Comparison of ENCODE assay signal across 8 cellular contexts in genomic region chr19:4636151-4636717, GRCh38. TPM values are rescaled to one million over a fixed set of nuclear protein-coding genes. Genes with fewer than 3 reads are reported as not detected.
A peak's percentile ranks its signal among the peaks of the same experiment; 100 is the strongest.
DNase-seq lines count a peak whose midpoint lies in the region; ATAC-seq and TF ChIP-seq lines count a peak whose summit lies in the region.

No MANE protein-coding gene starts in this region.

- H3K4me3 Mint-ChIP-seq in activated T-helper 1 cell treated with anti-CD3 and anti-CD28 coated beads, Interleukin-12 subunit alpha, Interleukin-12 subunit beta, Interleukin-2, Interleukin-4 antibody, amounts not matched to agents 30 ng/mL and 10 ng/mL and 1 ng/mL, durations not matched to agents 14 hours and 24 hours and 36 hours, result peak overlapping the region; percentile 39
- peak overlapping the region; percentile 69 for H3K4me3 Mint-ChIP-seq in nephron progenitor cell
- H3K4me3 Mint-ChIP-seq in stimulated activated naive CD8-positive, alpha-beta T cell treated with anti-CD3 and anti-CD28 coated beads, Interleukin-15, amount 100 ng/mL, for 72 hours, result peak overlapping the region; percentile 69 to 74

- no peak overlapping the region for H2AFZ ChIP-seq in PC-9

- peaks cover 7% of the 10 kb centered on the region for H3K27me3 ChIP-seq in H7 (ENCODE audit: control insufficient read depth, insufficient read depth, low read length)
- H3K27me3 ChIP-seq in PC-9 (ENCODE audit: insufficient read depth, low read depth), result no peaks in the 10 kb centered on the region

- no peaks in the 10 kb centered on the region for H3F3A ChIP-seq in PC-9 (ENCODE audit: insufficient read depth, low read depth)

- H3K9me2 ChIP-seq in PC-9 (ENCODE audit: insufficient read depth), result no peaks in the 10 kb centered on the region

- DNase-seq in AG09309 (ENCODE audit: low read depth), result no peak
- peak; percentile 97 for DNase-seq in H7
- DNase-seq in PC-9, result peak in 1 of 2 experiments; percentile 54
- peak; percentile 75 for DNase-seq in activated T-helper 1 cell treated with anti-CD3 and anti-CD28 coated beads, Interleukin-12 subunit alpha, Interleukin-12 subunit beta, Interleukin-2, Interleukin-4 antibody, amounts not matched to agents 30 ng/mL and 10 ng/mL and 1 ng/mL, durations not matched to agents 14 hours and 24 hours and 36 hours (ENCODE audit: low spot score)
- DNase-seq in fibroblast of pulmonary artery (ENCODE audit: low read depth), result peak; percentile 51
- DNase-seq in nephron progenitor cell, result peak; percentile 93
- peak; percentile 80 to 83 for DNase-seq in stimulated activated naive CD8-positive, alpha-beta T cell treated with anti-CD3 and anti-CD28 coated beads, Interleukin-15, amount 100 ng/mL, for 72 hours

- no peak overlapping the region for H3K27ac ChIP-seq in PC-9

- H3K9me3 Mint-ChIP-seq in activated T-helper 1 cell treated with anti-CD3 and anti-CD28 coated beads, Interleukin-12 subunit alpha, Interleukin-12 subunit beta, Interleukin-2, Interleukin-4 antibody, amounts not matched to agents 30 ng/mL and 10 ng/mL and 1 ng/mL, durations not matched to agents 14 hours and 24 hours and 36 hours, result no peaks in the 10 kb centered on the region
- H3K9me3 Mint-ChIP-seq in nephron progenitor cell, result no peaks in the 10 kb centered on the region
- no peaks in the 10 kb centered on the region for H3K9me3 Mint-ChIP-seq in stimulated activated naive CD8-positive, alpha-beta T cell treated with anti-CD3 and anti-CD28 coated beads, Interleukin-15, amount 100 ng/mL, for 72 hours

- peaks cover 2% of the 10 kb centered on the region for H3K27me3 Mint-ChIP-seq in activated T-helper 1 cell treated with anti-CD3 and anti-CD28 coated beads, Interleukin-12 subunit alpha, Interleukin-12 subunit beta, Interleukin-2, Interleukin-4 antibody, amounts not matched to agents 30 ng/mL and 10 ng/mL and 1 ng/mL, durations not matched to agents 14 hours and 24 hours and 36 hours (ENCODE audit: insufficient read depth)
- H3K27me3 Mint-ChIP-seq in nephron progenitor cell (ENCODE audit: low read depth, poor library complexity), result peaks cover 14% of the 10 kb centered on the region
- no peaks in the 10 kb centered on the region for H3K27me3 Mint-ChIP-seq in stimulated activated naive CD8-positive, alpha-beta T cell treated with anti-CD3 and anti-CD28 coated beads, Interleukin-15, amount 100 ng/mL, for 72 hours

- TF ChIP-seq CTCF in AG09309 (IDR thresholded peaks at IDR 0.05; ENCODE audit: control insufficient read depth, insufficient read depth, low read depth, low read length, missing control alignments) (peak; percentile 75), PC-9 (conservative IDR thresholded peaks at IDR 0.05) (peak; percentile 61), fibroblast of pulmonary artery (IDR thresholded peaks at IDR 0.05; ENCODE audit: low read length, missing control alignments) (peak; percentile 40), nephron progenitor cell (IDR thresholded peaks at IDR 0.05) (peak; percentile 91)

- POLR2A ChIA-PET in PC-9 (lab: Charles Lee; ENCODE audit: unreplicated experiment), result no interaction called here

- H3K79me2 ChIP-seq in PC-9 (ENCODE audit: low read depth), result no peaks in the 10 kb centered on the region

- peaks cover 2% of the 10 kb centered on the region for H3K36me3 Mint-ChIP-seq in activated T-helper 1 cell treated with anti-CD3 and anti-CD28 coated beads, Interleukin-12 subunit alpha, Interleukin-12 subunit beta, Interleukin-2, Interleukin-4 antibody, amounts not matched to agents 30 ng/mL and 10 ng/mL and 1 ng/mL, durations not matched to agents 14 hours and 24 hours and 36 hours (ENCODE audit: low read depth)
- no peaks in the 10 kb centered on the region for H3K36me3 Mint-ChIP-seq in nephron progenitor cell (ENCODE audit: low read depth)

- H4K20me1 ChIP-seq in PC-9 (ENCODE audit: insufficient read depth), result no peaks in the 10 kb centered on the region

- no TSS peak for BruUV-seq in PC-9 (replicated peaks; lab: Mats Ljungman, UMichigan)

- intact Hi-C loops in PC-9 (cut with micrococcal nuclease; ENCODE audit: unreplicated experiment), result loop anchor here (5.0 kb wide), 3 partner anchors 114 to 179 kb away; partner anchors contain the start of gene UBXN6
- intact Hi-C loops in activated T-helper 1 cell treated with anti-CD3 and anti-CD28 coated beads, Interleukin-12 subunit alpha, Interleukin-12 subunit beta, Interleukin-2, Interleukin-4 antibody, amounts not matched to agents 30 ng/mL and 10 ng/mL and 1 ng/mL, durations not matched to agents 14 hours and 24 hours and 36 hours (cut with micrococcal nuclease), result loop anchor here (1.0 to 2.0 kb wide), 4 partner anchors 60 to 307 kb away; no protein-coding TSS in a partner anchor

- H3K4me1 ChIP-seq in PC-9 (replicated peaks; ENCODE audit: insufficient read depth), result no peaks in the 10 kb centered on the region; the same call in 1 of the 2 replicates

- peak overlapping the region; percentile 18 for H3K27ac Mint-ChIP-seq in activated T-helper 1 cell treated with anti-CD3 and anti-CD28 coated beads, Interleukin-12 subunit alpha, Interleukin-12 subunit beta, Interleukin-2, Interleukin-4 antibody, amounts not matched to agents 30 ng/mL and 10 ng/mL and 1 ng/mL, durations not matched to agents 14 hours and 24 hours and 36 hours
- no peak overlapping the region for H3K27ac Mint-ChIP-seq in nephron progenitor cell
- no peak overlapping the region for H3K27ac Mint-ChIP-seq in stimulated activated naive CD8-positive, alpha-beta T cell treated with anti-CD3 and anti-CD28 coated beads, Interleukin-15, amount 100 ng/mL, for 72 hours

- peaks cover 34% of the 10 kb centered on the region for H3K4me1 Mint-ChIP-seq in activated T-helper 1 cell treated with anti-CD3 and anti-CD28 coated beads, Interleukin-12 subunit alpha, Interleukin-12 subunit beta, Interleukin-2, Interleukin-4 antibody, amounts not matched to agents 30 ng/mL and 10 ng/mL and 1 ng/mL, durations not matched to agents 14 hours and 24 hours and 36 hours (ENCODE audit: low read depth)
- peaks cover 27% of the 10 kb centered on the region for H3K4me1 Mint-ChIP-seq in nephron progenitor cell
- peaks cover 59% of the 10 kb centered on the region for H3K4me1 Mint-ChIP-seq in stimulated activated naive CD8-positive, alpha-beta T cell treated with anti-CD3 and anti-CD28 coated beads, Interleukin-15, amount 100 ng/mL, for 72 hours

- CTCF ChIA-PET in PC-9 (lab: Charles Lee), result interaction anchor here (0.5 to 0.7 kb wide), 5 partner anchors 8 to 126 kb away, joined by 3 to 15 read pairs (median 4); no protein-coding TSS in a partner anchor

- peak; percentile 25 for ATAC-seq in stimulated activated naive CD8-positive, alpha-beta T cell treated with anti-CD3 and anti-CD28 coated beads, Interleukin-15, amount 100 ng/mL, for 72 hours
- no peak for ATAC-seq in GM21423 (IDR thresholded peaks at IDR 0.05; ENCODE audit: unreplicated experiment)

- H3K9me3 ChIP-seq in PC-9 (ENCODE audit: insufficient read depth, low read depth), result no peaks in the 10 kb centered on the region

- H3K4me2 ChIP-seq in PC-9, result peak overlapping the region; percentile 61

- H3K4me3 ChIP-seq in AG09309 (ENCODE audit: control insufficient read depth, low read depth, low read length) (peak overlapping the region; percentile 49), H7 (ENCODE audit: insufficient read depth, low read depth, low read length) (peak overlapping the region; percentile 69), PC-9 (no peak overlapping the region; the same call in 1 of the 2 replicates), fibroblast of pulmonary artery (replicated peaks; ENCODE audit: low read depth, low read length) (peak overlapping the region; percentile 45)

- H3K36me3 ChIP-seq in H7 (replicated peaks; ENCODE audit: control insufficient read depth, insufficient read depth, low read length), result no peaks in the 10 kb centered on the region
- no peaks in the 10 kb centered on the region for H3K36me3 ChIP-seq in PC-9 (ENCODE audit: low read depth)

RNA-seq across cellular contexts. Expression of gene TNFAIP8L1, which starts 3.1 kb away (rescaled TPM):
- 9.4 and 11.1 TPM in 2 replicates for total RNA-seq in H7 (2014; rRNA removed; shearing (Covaris generic))
- 17.8 and 18.6 TPM in 2 replicates for total RNA-seq in PC-9 (2021)
- total RNA-seq in activated T-helper 1 cell treated with anti-CD3 and anti-CD28 coated beads, Interleukin-12 subunit alpha, Interleukin-12 subunit beta, Interleukin-2, Interleukin-4 antibody, amounts not matched to agents 30 ng/mL and 10 ng/mL and 1 ng/mL, durations not matched to agents 14 hours and 24 hours and 36 hours, result 13.2 and 13.7 TPM in 2 replicates

RNA-seq across cellular contexts. Expression of gene MYDGF, which starts 33.9 kb away (rescaled TPM):
- 90.2 and 92.2 TPM in 2 replicates for total RNA-seq in H7 (2014; rRNA removed; shearing (Covaris generic))
- 60.1 and 76.3 TPM in 2 replicates for total RNA-seq in PC-9 (2021)
- total RNA-seq in activated T-helper 1 cell treated with anti-CD3 and anti-CD28 coated beads, Interleukin-12 subunit alpha, Interleukin-12 subunit beta, Interleukin-2, Interleukin-4 antibody, amounts not matched to agents 30 ng/mL and 10 ng/mL and 1 ng/mL, durations not matched to agents 14 hours and 24 hours and 36 hours, result 97.1 and 98.0 TPM in 2 replicates

Comparison
In these comparisons a context has a peak if more than half of its experiments do, and no peak if none do; other contexts are left out.
1. CTCF ChIP-seq: peak in every context shown above with its lines; median percentile 91 in nephron progenitor cell; 75 in AG09309; 61 in PC-9; 40 in fibroblast of pulmonary artery.